In genomic region chr1:72932025-72932424, GRCh38 we compare ENCODE assay signal across 24 cellular contexts.
"Had no signal": no experiment of that assay in that cellular context is flagged by ENCODE, and none has a peak within 500 bp of the region (broad histone marks: within the 10 kb centered on the region; RNA-seq: fewer than 3 reads in every experiment).

No MANE protein-coding gene starts in this region.

- H3K27me3 ChIP-seq: esophagus squamous epithelium, heart right ventricle, left lung, ovary, sigmoid colon, tibial nerve, upper lobe of left lung had no signal

- H3K4me1 ChIP-seq: esophagus squamous epithelium, heart right ventricle, left lung, psoas muscle, sigmoid colon, tibial nerve, upper lobe of left lung had no signal

- DNase-seq: cortex of kidney; effector memory CD8-positive, alpha-beta T cell; erythroblast; esophagus squamous epithelium; foreskin melanocyte; glutamatergic neuron; heart right ventricle; hippocampal formation; left cardiac atrium; left lung; mesenchymal stem cell; midbrain; naive thymus-derived CD4-positive, alpha-beta T cell; nephron progenitor cell; occipital lobe; ovary; posterior cingulate gyrus; psoas muscle; right cardiac atrium; sigmoid colon; stimulated activated CD4-positive, alpha-beta T cell treated with anti-CD3 and anti-CD28 coated beads, Interleukin-4, amount 100 ng/mL, for 4 hours; upper lobe of left lung had no signal

- H3K27ac ChIP-seq: esophagus squamous epithelium, heart right ventricle, left lung, ovary, psoas muscle, sigmoid colon, thoracic aorta, tibial nerve, upper lobe of left lung had no signal

- H3K36me3 ChIP-seq: esophagus squamous epithelium, heart right ventricle, left lung, ovary, sigmoid colon, thoracic aorta, tibial nerve, upper lobe of left lung had no signal

- H3K4me3 ChIP-seq: esophagus squamous epithelium, heart right ventricle, left lung, ovary, psoas muscle, sigmoid colon, thoracic aorta, tibial nerve, upper lobe of left lung had no signal
